In the genomic region with DNA sequence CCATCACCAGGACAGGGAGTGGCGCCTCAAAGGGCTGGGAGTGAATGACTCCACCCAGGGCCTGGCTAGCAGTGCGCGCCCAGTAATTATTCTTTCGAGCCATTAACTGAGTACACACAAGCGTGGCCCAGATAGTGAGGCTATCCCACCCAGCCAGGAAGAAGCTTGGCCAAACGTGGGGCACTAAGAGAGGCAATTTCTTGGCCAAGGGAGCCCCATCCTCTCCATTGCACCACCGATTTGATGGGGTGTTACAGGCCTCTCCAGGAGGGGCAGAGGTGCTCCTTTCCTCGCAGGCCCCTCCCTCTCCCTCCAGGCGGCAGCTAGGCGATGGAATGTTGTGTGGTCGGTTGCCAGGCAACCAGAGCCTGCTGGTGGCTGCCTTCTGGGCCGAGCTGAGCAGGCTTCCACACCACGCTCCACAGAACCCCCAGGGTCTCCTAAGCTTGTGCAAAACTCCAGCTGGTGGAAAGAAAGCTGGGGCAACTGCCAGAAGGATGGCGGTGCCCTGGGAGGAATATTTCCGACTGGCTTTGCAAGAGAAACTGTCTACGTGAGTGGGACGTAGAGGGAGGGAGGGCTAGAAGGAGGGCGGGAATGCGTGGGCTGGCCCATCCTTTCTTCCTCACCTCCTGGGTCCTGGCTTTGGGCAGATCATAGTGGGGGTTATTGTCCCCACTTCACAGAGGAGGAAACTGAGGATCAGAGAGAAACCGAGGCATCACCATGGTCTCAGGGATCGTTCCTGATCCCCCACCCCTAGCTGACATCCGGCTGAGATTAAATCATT, we compare ENCODE assay signal across 8 cellular contexts. TPM values are rescaled to one million over a fixed set of nuclear protein-coding genes. Genes with fewer than 3 reads are reported as not detected.
DNase-seq lines count a peak whose midpoint lies in the region; ATAC-seq and TF ChIP-seq lines count a peak whose summit lies in the region.

TSS of gene CFAP73 (plus strand) at position 364 of the 790 bp plus-strand sequence. CDS start at position 498, 134 bp downstream.

- peaks cover 5% of the 10 kb centered on the region for H3K9me3 Mint-ChIP-seq in neural crest cell
- H3K9me3 Mint-ChIP-seq in activated T-helper 17 cell treated with anti-CD3 and anti-CD28 coated beads, Interleukin-2, amount 50 U/mL, for 72 hours = no peaks in the 10 kb centered on the region

- ATAC-seq in activated T-helper 17 cell treated with anti-CD3 and anti-CD28 coated beads, Interleukin-2, amount 50 U/mL, for 72 hours (replicated peaks) = no peak
- no peak for ATAC-seq in HG02571 (IDR thresholded peaks at IDR 0.05; ENCODE audit: unreplicated experiment)

- H3K9ac ChIP-seq in SK-N-MC (ENCODE audit: insufficient read length) = no peak within 1 kb of the TSS

- DNase-seq in COLO668 (lab: John Stamatoyannopoulos, UW; ENCODE audit: unreplicated experiment) (peak; percentile 97), KBM-7 (peak; percentile 81), SK-N-MC (ENCODE audit: low read depth, low spot score) (peak; percentile 72), fibroblast of peridontal ligament (ENCODE audit: extremely low read depth) (peak; percentile 83), neural crest cell (ENCODE audit: low read depth, low spot score) (peak; percentile 70)
- no peak for DNase-seq in activated T-cell treated with anti-CD3 and anti-CD28 coated beads, Interleukin-2, amount 50 U/mL, for 1 hour

- TF ChIP-seq CTCF in neural crest cell (conservative IDR thresholded peaks at IDR 0.05) = no peak

- H3K36me3 ChIP-seq in SK-N-MC (ENCODE audit: insufficient read depth, low read length) = no peaks in the 10 kb centered on the region

- H3K36me3 Mint-ChIP-seq in neural crest cell (ENCODE audit: low read depth) = no peaks in the 10 kb centered on the region
- H3K36me3 Mint-ChIP-seq in activated T-helper 17 cell treated with anti-CD3 and anti-CD28 coated beads, Interleukin-2, amount 50 U/mL, for 72 hours (ENCODE audit: low read depth) = no peaks in the 10 kb centered on the region

- peak within 1 kb of the TSS; percentile 46; the same call in 1 of the 2 replicates for H3K27ac ChIP-seq in SK-N-MC

- in situ Hi-C loops in KBM-7 (cut with MboI; ENCODE audit: low pct_unique_long_range_greater_than_20kb, low sequenced_read_pairs) = no loop called here

- H3K4me3 ChIP-seq in SK-N-MC = peak within 1 kb of the TSS; percentile 47

- H3K27ac Mint-ChIP-seq in neural crest cell (ENCODE audit: unreplicated experiment) = peak within 1 kb of the TSS; percentile 87
- no peak within 1 kb of the TSS for H3K27ac Mint-ChIP-seq in activated T-helper 17 cell treated with anti-CD3 and anti-CD28 coated beads, Interleukin-2, amount 50 U/mL, for 72 hours

- H3K4me3 Mint-ChIP-seq in neural crest cell = no peak within 1 kb of the TSS
- no peak within 1 kb of the TSS for H3K4me3 Mint-ChIP-seq in activated T-helper 17 cell treated with anti-CD3 and anti-CD28 coated beads, Interleukin-2, amount 50 U/mL, for 72 hours

- no peaks in the 10 kb centered on the region for H3K9me3 ChIP-seq in SK-N-MC (ENCODE audit: low read depth, low read length)

- peaks cover 56% of the 10 kb centered on the region for H3K27me3 Mint-ChIP-seq in neural crest cell (ENCODE audit: low read depth)
- peaks cover 5% of the 10 kb centered on the region for H3K27me3 Mint-ChIP-seq in activated T-helper 17 cell treated with anti-CD3 and anti-CD28 coated beads, Interleukin-2, amount 50 U/mL, for 72 hours

- peaks cover 18% of the 10 kb centered on the region for H3K4me1 Mint-ChIP-seq in neural crest cell
- H3K4me1 Mint-ChIP-seq in activated T-helper 17 cell treated with anti-CD3 and anti-CD28 coated beads, Interleukin-2, amount 50 U/mL, for 72 hours = no peaks in the 10 kb centered on the region

RNA-seq across cellular contexts. Expression of gene CFAP73, which starts in this region (rescaled TPM):
- total RNA-seq in neural crest cell = not detected in 2 replicates
- 1 to 10 TPM in 1 of 2 donors, under 1 TPM in 1; 0.32 to 1.2 TPM for total RNA-seq in activated T-helper 17 cell treated with anti-CD3 and anti-CD28 coated beads, Interleukin-2, amount 50 U/mL, for 72 hours

Comparison
In these comparisons a context has a peak if more than half of its experiments do, and no peak if none do; other contexts are left out.
1. Peak in DNase-seq in neural crest cell; RNA of the gene not detected or under 1 TPM.